1 cellular context compared by ENCODE assay signal in the genomic region with DNA sequence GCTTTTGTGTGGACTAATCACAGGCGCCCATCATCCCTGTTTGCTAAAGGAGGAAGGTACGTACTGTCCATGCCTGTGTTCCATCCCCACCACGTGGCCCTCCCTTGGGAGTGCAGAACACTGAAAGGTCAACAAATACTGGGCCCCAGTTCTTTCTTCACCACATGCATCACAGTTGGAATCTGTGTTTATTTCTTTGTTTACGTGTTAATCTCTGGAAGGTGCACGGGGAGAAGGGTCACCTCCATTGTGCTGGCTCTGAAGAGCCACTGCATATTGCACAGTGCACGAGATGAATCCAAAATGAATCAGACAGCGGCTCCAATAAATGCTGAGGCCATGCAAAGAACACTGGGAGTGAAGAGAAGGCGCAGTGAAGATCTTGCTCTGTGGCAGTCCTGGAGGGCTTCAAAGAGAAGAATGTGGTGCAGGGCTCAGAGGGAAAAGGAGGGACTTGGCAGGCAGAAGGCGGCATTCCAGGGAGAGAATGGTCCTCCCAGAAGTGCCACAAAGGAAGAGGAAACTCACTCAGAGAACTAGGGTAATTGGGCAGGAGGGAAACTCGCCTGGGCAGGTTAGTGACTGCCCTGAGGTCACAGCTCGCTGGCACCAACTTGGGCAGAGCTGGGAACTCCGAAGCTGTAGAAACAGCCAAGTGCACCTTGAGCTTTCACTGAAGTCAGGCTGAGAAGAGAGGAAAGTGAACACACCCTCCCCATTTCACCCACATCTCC.
TF ChIP-seq lines count a peak whose summit lies in the region.

No MANE protein-coding gene starts in this region.

TF ChIP-seq in HepG2, 621 proteins besides CTCF, POLR2A, EP300 and RAD21 (continued from another document and continues in another):
- TF ChIP-seq ELF1 (CRISPR knock-in tag; IDR thresholded peaks at IDR 0.05) (peak; percentile 49; the same call in 1 of the 2 replicates), ELF3 (CRISPR knock-in tag; IDR thresholded peaks at IDR 0.05) (peak; percentile 91), ZNF850 (CRISPR knock-in tag; conservative IDR thresholded peaks at IDR 0.05) (no peak), ZNF878 (CRISPR knock-in tag; IDR thresholded peaks at IDR 0.05) (peak; percentile 78; the same call in 1 of the 2 replicates), RARA (CRISPR knock-in tag; IDR thresholded peaks at IDR 0.05) (peak; percentile 83), HNF4G (IDR thresholded peaks at IDR 0.05; ENCODE audit: borderline replicate concordance, low read depth, low read length) (no peak), HNF4G (CRISPR knock-in tag; IDR thresholded peaks at IDR 0.05; ENCODE audit: borderline replicate concordance, low read depth) (no peak), ZBTB26 (CRISPR knock-in tag; IDR thresholded peaks at IDR 0.05; ENCODE audit: borderline replicate concordance) (peak; percentile 60; the same call in 1 of the 2 replicates), MED1 (CRISPR knock-in tag; IDR thresholded peaks at IDR 0.05) (peak; percentile 91), MLX (CRISPR knock-in tag; IDR thresholded peaks at IDR 0.05) (peak; percentile 93), ZKSCAN8 (CRISPR knock-in tag; IDR thresholded peaks at IDR 0.05; ENCODE audit: borderline replicate concordance) (peak; percentile 57; the same call in 1 of the 2 replicates), PPARG (CRISPR knock-in tag; conservative IDR thresholded peaks at IDR 0.05) (peak; percentile 80), STAG1 (CRISPR knock-in tag; IDR thresholded peaks at IDR 0.05) (peak; percentile 80), KLF11 (CRISPR knock-in tag; IDR thresholded peaks at IDR 0.05) (0 out of 2 replicates have a peak, but pooled peaks have one; percentile 73), IKZF5 (CRISPR knock-in tag; IDR thresholded peaks at IDR 0.05) (peak; percentile 85; the same call in 1 of the 2 replicates), KLF9 (CRISPR knock-in tag; IDR thresholded peaks at IDR 0.05; ENCODE audit: low read depth) (peak; percentile 33; the same call in 1 of the 2 replicates), ZBED4 (CRISPR knock-in tag; IDR thresholded peaks at IDR 0.05; ENCODE audit: borderline replicate concordance) (peak; percentile 61; the same call in 1 of the 2 replicates), CHD4 (IDR thresholded peaks at IDR 0.05; ENCODE audit: borderline replicate concordance, low read length) (no peak), IRF2 (CRISPR knock-in tag; IDR thresholded peaks at IDR 0.05) (peak; percentile 50; the same call in 1 of the 2 replicates), ETV5 (CRISPR knock-in tag; IDR thresholded peaks at IDR 0.05; ENCODE audit: borderline replicate concordance) (peak; percentile 40; the same call in 1 of the 2 replicates), ZNF430 (CRISPR knock-in tag; IDR thresholded peaks at IDR 0.05) (peak; percentile 65; the same call in 1 of the 2 replicates), ZMYM4 (CRISPR knock-in tag; IDR thresholded peaks at IDR 0.05) (peak; percentile 31; the same call in 1 of the 2 replicates), SSRP1 (CRISPR knock-in tag; IDR thresholded peaks at IDR 0.05) (no peak; the same call in 1 of the 2 replicates), ZNF816 (CRISPR knock-in tag; IDR thresholded peaks at IDR 0.05; ENCODE audit: borderline replicate concordance) (peak; percentile 77; the same call in 1 of the 2 replicates), EED (CRISPR knock-in tag; IDR thresholded peaks at IDR 0.05) (0 out of 2 replicates have a peak, but pooled peaks have one; percentile 21), NFYB (CRISPR knock-in tag; IDR thresholded peaks at IDR 0.05) (0 out of 2 replicates have a peak, but pooled peaks have one; percentile 20), CBX5 (CRISPR knock-in tag; IDR thresholded peaks at IDR 0.05; ENCODE audit: borderline replicate concordance) (peak; percentile 43; the same call in 1 of the 2 replicates), E2F2 (CRISPR knock-in tag; IDR thresholded peaks at IDR 0.05; ENCODE audit: borderline replicate concordance) (0 out of 2 replicates have a peak, but pooled peaks have one; percentile 54), RNF219 (CRISPR knock-in tag; IDR thresholded peaks at IDR 0.05) (no peak), ZNF350 (CRISPR knock-in tag; IDR thresholded peaks at IDR 0.05; ENCODE audit: borderline replicate concordance, low read depth) (peak; percentile 50; the same call in 1 of the 2 replicates), TARDBP (CRISPR knock-in tag; IDR thresholded peaks at IDR 0.05) (0 out of 2 replicates have a peak, but pooled peaks have one; percentile 33), ZNF382 (CRISPR knock-in tag; IDR thresholded peaks at IDR 0.05; ENCODE audit: borderline replicate concordance) (no peak), SOX5 (CRISPR knock-in tag; IDR thresholded peaks at IDR 0.05; ENCODE audit: borderline replicate concordance) (peak; percentile 95), U2AF1 (optimal IDR thresholded peaks at IDR 0.05; ENCODE audit: low read depth, low read length) (no peak), ZNF644 (CRISPR knock-in tag; IDR thresholded peaks at IDR 0.05; ENCODE audit: low read depth) (peak; percentile 61; the same call in 1 of the 2 replicates), MLLT10 (CRISPR knock-in tag; IDR thresholded peaks at IDR 0.05) (no peak), ZNF773 (CRISPR knock-in tag; IDR thresholded peaks at IDR 0.05; ENCODE audit: borderline replicate concordance) (no peak)
- TF ChIP-seq, protein P1, sequence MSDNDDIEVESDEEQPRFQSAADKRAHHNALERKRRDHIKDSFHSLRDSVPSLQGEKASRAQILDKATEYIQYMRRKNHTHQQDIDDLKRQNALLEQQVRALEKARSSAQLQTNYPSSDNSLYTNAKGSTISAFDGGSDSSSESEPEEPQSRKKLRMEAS (IDR thresholded peaks at IDR 0.05): peak; percentile 95
- TF ChIP-seq, protein P2, sequence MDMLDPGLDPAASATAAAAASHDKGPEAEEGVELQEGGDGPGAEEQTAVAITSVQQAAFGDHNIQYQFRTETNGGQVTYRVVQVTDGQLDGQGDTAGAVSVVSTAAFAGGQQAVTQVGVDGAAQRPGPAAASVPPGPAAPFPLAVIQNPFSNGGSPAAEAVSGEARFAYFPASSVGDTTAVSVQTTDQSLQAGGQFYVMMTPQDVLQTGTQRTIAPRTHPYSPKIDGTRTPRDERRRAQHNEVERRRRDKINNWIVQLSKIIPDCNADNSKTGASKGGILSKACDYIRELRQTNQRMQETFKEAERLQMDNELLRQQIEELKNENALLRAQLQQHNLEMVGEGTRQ (IDR thresholded peaks at IDR 0.05; ENCODE audit: low read depth, low read length): peak; percentile 80
- TF ChIP-seq, protein P2 (CRISPR knock-in tag; IDR thresholded peaks at IDR 0.05; ENCODE audit: borderline replicate concordance): peak; percentile 61; the same call in 1 of the 2 replicates
- TF ChIP-seq, protein P3, sequence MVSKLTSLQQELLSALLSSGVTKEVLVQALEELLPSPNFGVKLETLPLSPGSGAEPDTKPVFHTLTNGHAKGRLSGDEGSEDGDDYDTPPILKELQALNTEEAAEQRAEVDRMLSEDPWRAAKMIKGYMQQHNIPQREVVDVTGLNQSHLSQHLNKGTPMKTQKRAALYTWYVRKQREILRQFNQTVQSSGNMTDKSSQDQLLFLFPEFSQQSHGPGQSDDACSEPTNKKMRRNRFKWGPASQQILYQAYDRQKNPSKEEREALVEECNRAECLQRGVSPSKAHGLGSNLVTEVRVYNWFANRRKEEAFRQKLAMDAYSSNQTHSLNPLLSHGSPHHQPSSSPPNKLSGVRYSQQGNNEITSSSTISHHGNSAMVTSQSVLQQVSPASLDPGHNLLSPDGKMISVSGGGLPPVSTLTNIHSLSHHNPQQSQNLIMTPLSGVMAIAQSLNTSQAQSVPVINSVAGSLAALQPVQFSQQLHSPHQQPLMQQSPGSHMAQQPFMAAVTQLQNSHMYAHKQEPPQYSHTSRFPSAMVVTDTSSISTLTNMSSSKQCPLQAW (CRISPR knock-in tag; IDR thresholded peaks at IDR 0.05): peak; percentile 82
- TF ChIP-seq, protein P4, sequence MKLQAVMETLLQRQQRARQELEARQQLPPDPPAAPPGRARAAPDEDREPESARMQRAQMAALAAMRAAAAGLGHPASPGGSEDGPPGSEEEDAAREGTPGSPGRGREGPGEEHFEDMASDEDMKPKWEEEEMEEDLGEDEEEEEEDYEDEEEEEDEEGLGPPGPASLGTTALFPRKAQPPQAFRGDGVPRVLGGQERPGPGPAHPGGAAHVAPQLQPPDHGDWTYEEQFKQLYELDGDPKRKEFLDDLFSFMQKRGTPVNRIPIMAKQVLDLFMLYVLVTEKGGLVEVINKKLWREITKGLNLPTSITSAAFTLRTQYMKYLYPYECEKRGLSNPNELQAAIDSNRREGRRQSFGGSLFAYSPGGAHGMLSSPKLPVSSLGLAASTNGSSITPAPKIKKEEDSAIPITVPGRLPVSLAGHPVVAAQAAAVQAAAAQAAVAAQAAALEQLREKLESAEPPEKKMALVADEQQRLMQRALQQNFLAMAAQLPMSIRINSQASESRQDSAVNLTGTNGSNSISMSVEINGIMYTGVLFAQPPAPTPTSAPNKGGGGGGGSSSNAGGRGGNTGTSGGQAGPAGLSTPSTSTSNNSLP (IDR thresholded peaks at IDR 0.05; ENCODE audit: low read depth, low read length): peak; percentile 31; the same call in 1 of the 2 replicates
